In genomic region chr11:99069831-99070444, GRCh38 we compare ENCODE assay signal across 8 cellular contexts. TPM values are rescaled to one million over a fixed set of nuclear protein-coding genes. Genes with fewer than 3 reads are reported as not detected.
A peak's percentile ranks its signal among the peaks of the same experiment; 100 is the strongest.
DNase-seq lines count a peak whose midpoint lies in the region; ATAC-seq, FAIRE-seq and TF ChIP-seq lines count a peak whose summit lies in the region.

No MANE protein-coding gene starts in this region.

- TF ChIP-seq CTCF in OCI-LY3 (IDR thresholded peaks at IDR 0.05; ENCODE audit: low read depth, low read length) (peak; percentile 16; the same call in 1 of the 2 replicates), esophagus muscularis mucosa (IDR thresholded peaks at IDR 0.05) (no peak), osteoblast (IDR thresholded peaks at IDR 0.05; ENCODE audit: extremely low read depth, low read depth, low read length) (no peak)

- H3K27ac ChIP-seq in BLaER1: peak overlapping the region; percentile 18; the same call in 1 of the 2 replicates
- H3K27ac ChIP-seq in OCI-LY3 (ENCODE audit: low read length): no peak overlapping the region
- H3K27ac ChIP-seq in esophagus muscularis mucosa (replicated peaks in 1 of 4): no peak overlapping the region
- no peak overlapping the region for H3K27ac ChIP-seq in osteoblast (ENCODE audit: low read depth, low read length)

- no peaks in the 10 kb centered on the region for H3K4me1 ChIP-seq in BLaER1
- peaks cover 20% of the 10 kb centered on the region for H3K4me1 ChIP-seq in OCI-LY3 (ENCODE audit: low read length)
- no peaks in the 10 kb centered on the region for H3K4me1 ChIP-seq in esophagus muscularis mucosa
- H3K4me1 ChIP-seq in osteoblast (ENCODE audit: insufficient read depth, low read length): no peaks in the 10 kb centered on the region

- H3K79me2 ChIP-seq in OCI-LY3 (ENCODE audit: low read length): no peaks in the 10 kb centered on the region
- H3K79me2 ChIP-seq in osteoblast (ENCODE audit: insufficient read depth, low read length): no peaks in the 10 kb centered on the region

- H4K20me1 ChIP-seq in BLaER1 (no peaks in the 10 kb centered on the region), OCI-LY3 (ENCODE audit: insufficient read depth, low read length) (no peaks in the 10 kb centered on the region), osteoblast (ENCODE audit: insufficient read depth, low read length) (no peaks in the 10 kb centered on the region)

- DNase-seq in esophagus muscularis mucosa (ENCODE audit: extremely low spot score): no peak
- DNase-seq in osteoblast (ENCODE audit: insufficient read length, low spot score, missing footprints): no peak
- no peak for DNase-seq in GM12892 (ENCODE audit: insufficient read length)
- DNase-seq in COLO829 (ENCODE audit: low spot score): no peak

- no peaks in the 10 kb centered on the region for H3K36me3 ChIP-seq in BLaER1
- no peaks in the 10 kb centered on the region for H3K36me3 ChIP-seq in OCI-LY3 (replicated peaks; ENCODE audit: low read depth, low read length)
- H3K36me3 ChIP-seq in esophagus muscularis mucosa: no peaks in the 10 kb centered on the region
- no peaks in the 10 kb centered on the region for H3K36me3 ChIP-seq in osteoblast (ENCODE audit: insufficient read depth, low read length)

- peak overlapping the region; percentile 65 for H3K9ac ChIP-seq in BLaER1
- H3K9ac ChIP-seq in OCI-LY3 (ENCODE audit: low read length): peak overlapping the region; percentile 38

- intact Hi-C loops in esophagus muscularis mucosa (cut with DNase I): no loop called here

- TF ChIP-seq POLR2A in esophagus muscularis mucosa (IDR thresholded peaks at IDR 0.05; ENCODE audit: low read depth) (no peak), GM12892 (IDR thresholded peaks at IDR 0.05; ENCODE audit: low read depth, low read length) (no peak)

- H3K9me3 ChIP-seq in BLaER1: no peaks in the 10 kb centered on the region
- H3K9me3 ChIP-seq in OCI-LY3 (ENCODE audit: insufficient read depth, low read length): no peaks in the 10 kb centered on the region
- no peaks in the 10 kb centered on the region for H3K9me3 ChIP-seq in esophagus muscularis mucosa
- H3K9me3 ChIP-seq in osteoblast (ENCODE audit: low read depth, low read length): no peaks in the 10 kb centered on the region

- FAIRE-seq in GM12892 (lab: Jason Lieb, UNC): no peak

- ATAC-seq in GM19023 (IDR thresholded peaks at IDR 0.05; ENCODE audit: unreplicated experiment) (peak; percentile 92), HG03108 (IDR thresholded peaks at IDR 0.05; ENCODE audit: unreplicated experiment) (peak; percentile 83)

- H3K27me3 ChIP-seq in BLaER1: no peaks in the 10 kb centered on the region
- H3K27me3 ChIP-seq in OCI-LY3 (ENCODE audit: low read depth, low read length): no peaks in the 10 kb centered on the region
- no peaks in the 10 kb centered on the region for H3K27me3 ChIP-seq in esophagus muscularis mucosa
- no peaks in the 10 kb centered on the region for H3K27me3 ChIP-seq in osteoblast (ENCODE audit: insufficient read depth, low read length)

- peak overlapping the region; percentile 71 for H3K4me2 ChIP-seq in BLaER1
- peak overlapping the region; percentile 67 for H3K4me2 ChIP-seq in OCI-LY3 (ENCODE audit: low read length)
- H3K4me2 ChIP-seq in osteoblast (ENCODE audit: insufficient read depth, low read length): peak overlapping the region; percentile 57

- TF ChIP-seq EP300 in esophagus muscularis mucosa (IDR thresholded peaks at IDR 0.05): no peak

- 15% methylated on average over 8 of the region's 8 CpGs for WGBS in esophagus muscularis mucosa

- H2AFZ ChIP-seq in OCI-LY3 (ENCODE audit: low read depth, low read length): peak overlapping the region; percentile 74; the same call in 1 of the 2 replicates
- peak overlapping the region; percentile 34 for H2AFZ ChIP-seq in osteoblast (ENCODE audit: low read length)

- H3K4me3 ChIP-seq in BLaER1 (peak overlapping the region; percentile 64), OCI-LY3 (ENCODE audit: low read length) (peak overlapping the region; percentile 73), esophagus muscularis mucosa (peak overlapping the region; percentile 43 to 58 (median 46)), osteoblast (ENCODE audit: insufficient read depth, low read length) (peak overlapping the region; percentile 60)

RNA-seq across cellular contexts. Expression of gene CNTN5, which starts 49.2 kb away (rescaled TPM):
- under 1 TPM in 1 of 4 donors, not detected in 3; 0.06 TPM for total RNA-seq in esophagus muscularis mucosa
- not detected in 2 replicates for total RNA-seq in osteoblast
- not detected for polyA plus RNA-seq in GM12892 (2012; ENCODE audit: missing spikeins)
